In genomic region chr1:28447674-28448073, GRCh38 we compare ENCODE assay signal across 27 cellular contexts. TPM values are rescaled to one million over a fixed set of nuclear protein-coding genes. Genes with fewer than 3 reads are reported as not detected.
DNase-seq lines count a peak whose midpoint lies in the region; ATAC-seq and TF ChIP-seq lines count a peak whose summit lies in the region.
"Had no signal": no experiment of that assay in that cellular context is flagged by ENCODE, and none has a peak within 500 bp of the region (broad histone marks: within the 10 kb centered on the region; RNA-seq: fewer than 3 reads in every experiment).

No MANE protein-coding gene starts in this region.

- H3K27me3 ChIP-seq in cardiac muscle cell (no peaks in the 10 kb centered on the region), breast epithelium (no peaks in the 10 kb centered on the region)
- H3K27me3 ChIP-seq: gastroesophageal sphincter, ovary, right atrium auricular region, spleen, vagina had no signal

- no peak for TF ChIP-seq POLR2A in breast epithelium (IDR thresholded peaks at IDR 0.05)

- H3K4me3 Mint-ChIP-seq in stimulated activated naive B cell treated with anti-CD40 and anti-IgM and Interleukin-4, amounts not matched to agents 10 μg/mL and 1 μg/mL and 100 μg/mL, for 72 hours: no peak overlapping the region
- no peak overlapping the region for H3K4me3 Mint-ChIP-seq in glutamatergic neuron (ENCODE audit: unreplicated experiment)
- H3K4me3 Mint-ChIP-seq: activated naive CD8-positive, alpha-beta T cell treated with anti-CD3 and anti-CD28 coated beads, Interleukin-2, amount 50 U/mL, for 24 hours; CD14-positive monocyte; nephron progenitor cell had no signal

- H3K4me1 ChIP-seq in cardiac muscle cell (ENCODE audit: low read depth) (no peaks in the 10 kb centered on the region), OCI-LY7 (ENCODE audit: insufficient read depth, low read length, poor library complexity, severe bottlenecking) (peaks cover 15% of the 10 kb centered on the region), breast epithelium (no peaks in the 10 kb centered on the region)
- H3K4me1 ChIP-seq: right atrium auricular region had no signal

- H3K4me1 Mint-ChIP-seq in stimulated activated naive B cell treated with anti-CD40 and anti-IgM and Interleukin-4, amounts not matched to agents 10 μg/mL and 1 μg/mL and 100 μg/mL, for 72 hours: peaks cover 12 to 21% of the 10 kb centered on the region in 2 donors
- H3K4me1 Mint-ChIP-seq in glutamatergic neuron (ENCODE audit: low read depth, unreplicated experiment): no peaks in the 10 kb centered on the region
- H3K4me1 Mint-ChIP-seq: CD14-positive monocyte had no signal

- H3K27ac ChIP-seq in cardiac muscle cell (peak overlapping the region; percentile 43), OCI-LY7 (ENCODE audit: low read depth, low read length, poor library complexity, severe bottlenecking) (no peak overlapping the region), breast epithelium (peak overlapping the region; percentile 73 to 77)
- H3K27ac ChIP-seq: gastroesophageal sphincter, ovary, right atrium auricular region, vagina, WERI-Rb-1 had no signal

- H3K9me3 Mint-ChIP-seq in stimulated activated naive B cell treated with anti-CD40 and anti-IgM and Interleukin-4, amounts not matched to agents 10 μg/mL and 1 μg/mL and 100 μg/mL, for 72 hours: peaks cover 0 to 3% of the 10 kb centered on the region in 2 donors
- peaks cover 4% of the 10 kb centered on the region for H3K9me3 Mint-ChIP-seq in glutamatergic neuron (ENCODE audit: unreplicated experiment)
- H3K9me3 Mint-ChIP-seq: activated naive CD8-positive, alpha-beta T cell treated with anti-CD3 and anti-CD28 coated beads, Interleukin-2, amount 50 U/mL, for 24 hours had no signal

- no peak for TF ChIP-seq CTCF in cardiac muscle cell (IDR thresholded peaks at IDR 0.05; ENCODE audit: low read depth, low read length)
- no peak for TF ChIP-seq CTCF in OCI-LY7 (conservative IDR thresholded peaks at IDR 0.05; ENCODE audit: low read length)
- no peak for TF ChIP-seq CTCF in breast epithelium (IDR thresholded peaks at IDR 0.05)
- TF ChIP-seq CTCF in glutamatergic neuron (IDR thresholded peaks at IDR 0.05; ENCODE audit: partially characterized antibody, unreplicated experiment): no peak

- H3K27me3 Mint-ChIP-seq in stimulated activated naive B cell treated with anti-CD40 and anti-IgM and Interleukin-4, amounts not matched to agents 10 μg/mL and 1 μg/mL and 100 μg/mL, for 72 hours: no peaks in the 10 kb centered on the region
- peaks cover 4% of the 10 kb centered on the region for H3K27me3 Mint-ChIP-seq in glutamatergic neuron (ENCODE audit: unreplicated experiment)
- H3K27me3 Mint-ChIP-seq: activated naive CD8-positive, alpha-beta T cell treated with anti-CD3 and anti-CD28 coated beads, Interleukin-2, amount 50 U/mL, for 24 hours had no signal

- no TSS peak for BruUV-seq in OCI-LY7 (replicated peaks; lab: Mats Ljungman, UMichigan)

- H3K9me3 ChIP-seq in cardiac muscle cell (ENCODE audit: low read depth) (no peaks in the 10 kb centered on the region), OCI-LY7 (ENCODE audit: low read length) (no peaks in the 10 kb centered on the region), breast epithelium (no peaks in the 10 kb centered on the region)
- H3K9me3 ChIP-seq: gastroesophageal sphincter, ovary, right atrium auricular region, vagina had no signal

- H3K36me3 ChIP-seq in cardiac muscle cell (no peaks in the 10 kb centered on the region), OCI-LY7 (ENCODE audit: insufficient read depth, low read length) (no peaks in the 10 kb centered on the region), breast epithelium (no peaks in the 10 kb centered on the region)
- H3K36me3 ChIP-seq: ovary, right atrium auricular region, vagina, WERI-Rb-1 had no signal

- H3K4me3 ChIP-seq in cardiac muscle cell (no peak overlapping the region), OCI-LY7 (ENCODE audit: low read depth, low read length, poor library complexity, severe bottlenecking) (no peak overlapping the region), breast epithelium (no peak overlapping the region)
- H3K4me3 ChIP-seq: gastroesophageal sphincter, ovary, right atrium auricular region, spleen, vagina had no signal

- no peaks in the 10 kb centered on the region for H3K9me2 ChIP-seq in OCI-LY7 (ENCODE audit: insufficient read depth, low read length)

- H4K20me1 ChIP-seq in OCI-LY7 (ENCODE audit: insufficient read depth, low read length): no peaks in the 10 kb centered on the region

- CTCF ChIA-PET in OCI-LY7 (lab: Charles Lee; ENCODE audit: unreplicated experiment): no interaction called here

- DNase-seq in cardiac muscle cell (ENCODE audit: low read depth in 1 of 2, low spot score in 1 of 2): peak in 1 of 2 donors; percentile 48
- DNase-seq in cardiac septum (ENCODE audit: low spot score): no peak
- DNase-seq in OCI-LY7 (ENCODE audit: low spot score): peak; percentile 31
- DNase-seq in breast epithelium (ENCODE audit: low spot score in 2 of 2): no peak
- no peak for DNase-seq in stimulated activated naive B cell treated with anti-CD40 and anti-IgM and Interleukin-4, amounts not matched to agents 10 μg/mL and 1 μg/mL and 100 μg/mL, for 72 hours
- DNase-seq in glutamatergic neuron: no peak
- DNase-seq in NCI-H748 (lab: John Stamatoyannopoulos, UW; ENCODE audit: unreplicated experiment): no peak
- DNase-seq: activated CD4-positive, alpha-beta T cell treated with anti-CD3 and anti-CD28 coated beads, Interleukin-2, amount 50 U/mL, for 48 hours; activated CD8-positive, alpha-beta memory T cell treated with anti-CD3 and anti-CD28 coated beads, Interleukin-2, amount 50 U/mL, for 48 hours; activated effector memory CD4-positive, alpha-beta T cell treated with anti-CD3 and anti-CD28 coated beads, Interleukin-2, amount 50 U/mL, for 16 hours; activated naive CD8-positive, alpha-beta T cell treated with anti-CD3 and anti-CD28 coated beads, Interleukin-2, amount 50 U/mL, for 24 hours; islet precursor cell; KBM-7; NCI-H146; NCI-H524; nephron progenitor cell; ovary; spleen; stimulated activated CD4-positive, alpha-beta T cell treated with anti-CD3 and anti-CD28 coated beads, Interleukin-4, amount 100 ng/mL, for 1 hour; stimulated activated naive CD4-positive, alpha-beta T cell; WERI-Rb-1 had no signal

- POLR2A ChIA-PET in OCI-LY7 (lab: Charles Lee): interaction anchor here (0.6 to 1.6 kb wide), 3 partner anchors 12 to 148 kb away, joined by 3 to 6 read pairs (median 3); partner anchors contain the start of gene MED18

- intact Hi-C loops in cardiac septum (cut with DNase I) (no loop called here), OCI-LY7 (cut with micrococcal nuclease; ENCODE audit: unreplicated experiment) (no loop called here), breast epithelium (cut with DNase I; ENCODE audit: low total_unique reads) (loop anchor here (1.0 kb wide), 1 partner anchor 9 kb away; no protein-coding TSS in a partner anchor)

- no peak overlapping the region for H2AFZ ChIP-seq in OCI-LY7 (ENCODE audit: low read length)

- H3K4me2 ChIP-seq in OCI-LY7 (ENCODE audit: low read length): peak overlapping the region; percentile 28; the same call in 1 of the 2 replicates

- H3K79me2 ChIP-seq in OCI-LY7 (ENCODE audit: insufficient read depth, low read depth, low read length): no peaks in the 10 kb centered on the region

- peaks cover 2 to 22% of the 10 kb centered on the region in 2 donors for H3K36me3 Mint-ChIP-seq in stimulated activated naive B cell treated with anti-CD40 and anti-IgM and Interleukin-4, amounts not matched to agents 10 μg/mL and 1 μg/mL and 100 μg/mL, for 72 hours
- H3K36me3 Mint-ChIP-seq in glutamatergic neuron (ENCODE audit: unreplicated experiment): no peaks in the 10 kb centered on the region

- peak; percentile 49 to 51 for ATAC-seq in stimulated activated naive B cell treated with anti-CD40 and anti-IgM and Interleukin-4, amounts not matched to agents 10 μg/mL and 1 μg/mL and 100 μg/mL, for 72 hours (replicated peaks)
- no peak for ATAC-seq in HG02885 (IDR thresholded peaks at IDR 0.05; ENCODE audit: poor library complexity, unreplicated experiment)
- ATAC-seq: activated naive CD8-positive, alpha-beta T cell treated with anti-CD3 and anti-CD28 coated beads, Interleukin-2, amount 50 U/mL, for 24 hours; gastroesophageal sphincter; HCT116 had no signal

- peak overlapping the region; percentile 90 for H3K27ac Mint-ChIP-seq in stimulated activated naive B cell treated with anti-CD40 and anti-IgM and Interleukin-4, amounts not matched to agents 10 μg/mL and 1 μg/mL and 100 μg/mL, for 72 hours
- H3K27ac Mint-ChIP-seq in glutamatergic neuron (ENCODE audit: unreplicated experiment): no peak overlapping the region
- H3K27ac Mint-ChIP-seq: activated naive CD8-positive, alpha-beta T cell treated with anti-CD3 and anti-CD28 coated beads, Interleukin-2, amount 50 U/mL, for 24 hours; nephron progenitor cell had no signal

RNA-seq across cellular contexts. Expression of gene RCC1, which starts 58.2 kb away (rescaled TPM):
- total RNA-seq in cardiac muscle cell (22.0 and 24.7 TPM in 2 replicates), cardiac septum (4.1 TPM), OCI-LY7 (2022) (95.3 and 108 TPM in 2 replicates), breast epithelium (10 to 100 TPM; 15.7 to 44.9 (median 40.1) TPM), glutamatergic neuron (ENCODE audit: unreplicated experiment) (12.3 TPM)
- 14.6 and 24.6 TPM in 2 replicates for polyA plus RNA-seq in cardiac muscle cell
- total RNA-seq in OCI-LY7 (2014; rRNA removed; shearing (Covaris generic)): 87.6 and 101 TPM in 2 replicates
